Comparison of ENCODE assay signal across 19 cellular contexts in the genomic region with DNA sequence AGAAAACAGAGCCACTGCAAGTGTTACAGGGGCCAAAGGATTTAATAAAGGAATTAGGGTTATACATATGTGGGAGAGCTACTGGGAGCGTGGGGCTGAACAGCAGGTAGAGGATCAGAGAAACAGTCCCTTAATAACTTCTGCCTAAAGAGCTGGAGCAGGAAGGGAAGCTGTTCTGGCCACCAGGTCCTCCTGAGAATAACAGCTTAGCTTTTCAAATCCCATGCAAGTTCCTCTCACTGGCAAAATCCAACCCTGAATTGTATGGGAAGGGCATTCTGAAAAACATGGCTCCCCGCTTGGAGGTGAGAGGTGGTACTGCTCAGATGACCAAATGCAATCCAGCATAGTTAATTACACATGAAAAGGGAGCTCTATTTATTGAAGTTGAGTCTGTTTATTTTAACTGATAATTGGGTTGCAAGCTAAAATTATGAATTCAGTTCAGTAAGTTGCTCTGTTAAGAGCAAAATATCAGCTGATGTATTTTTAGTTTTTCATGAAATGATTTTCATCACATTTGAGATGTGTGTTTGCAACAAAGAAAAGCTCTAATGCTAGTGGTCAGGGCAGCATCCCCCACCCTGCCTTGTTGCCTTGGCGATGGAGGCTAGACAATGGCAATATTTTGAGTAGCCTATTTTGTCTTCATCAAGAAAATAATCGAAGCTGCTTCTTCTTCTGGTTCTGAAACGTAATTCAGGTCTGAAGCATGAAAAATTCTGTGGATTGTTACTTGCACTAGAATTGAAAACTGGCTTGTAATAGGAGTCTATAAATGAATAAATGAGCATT. TPM values are rescaled to one million over a fixed set of nuclear protein-coding genes. Genes with fewer than 3 reads are reported as not detected.
A peak's percentile ranks its signal among the peaks of the same experiment; 100 is the strongest.
DNase-seq lines count a peak whose midpoint lies in the region; ATAC-seq and TF ChIP-seq lines count a peak whose summit lies in the region.
"Had no signal": no experiment of that assay in that cellular context is flagged by ENCODE, and none has a peak within 500 bp of the region (broad histone marks: within the 10 kb centered on the region; RNA-seq: fewer than 3 reads in every experiment).

No MANE protein-coding gene starts in this region.

- intact Hi-C loops in esophagus squamous epithelium (cut with DNase I) = no loop called here

- no peak for TF ChIP-seq CTCF in esophagus squamous epithelium (IDR thresholded peaks at IDR 0.05)

- no peak overlapping the region for H4K8ac ChIP-seq in mesenchymal stem cell (ENCODE audit: low read length)

- H3K4me1 ChIP-seq in adipocyte (ENCODE audit: control insufficient read depth, insufficient read depth, low read length) (no peaks in the 10 kb centered on the region), mesenchymal stem cell (ENCODE audit: control insufficient read depth, insufficient read depth, low read depth, low read length) (no peaks in the 10 kb centered on the region), esophagus squamous epithelium (no peaks in the 10 kb centered on the region)
- H3K4me1 ChIP-seq: prostate gland had no signal

- H3K9me3 ChIP-seq in adipocyte (ENCODE audit: control insufficient read depth, low read length) = no peaks in the 10 kb centered on the region
- no peaks in the 10 kb centered on the region for H3K9me3 ChIP-seq in mesenchymal stem cell (ENCODE audit: control insufficient read depth, low read length)
- no peaks in the 10 kb centered on the region for H3K9me3 ChIP-seq in esophagus squamous epithelium
- H3K9me3 ChIP-seq: mucosa of descending colon, prostate gland had no signal

- DNase-seq in G401 (ENCODE audit: low spot score) = peak; percentile 59
- peak; percentile 96 for DNase-seq in NCI-H146 treated with DMSO at 0.1 percent for 48 hours (lab: John Stamatoyannopoulos, UW; ENCODE audit: unreplicated experiment)
- DNase-seq in adipocyte (ENCODE audit: low read depth) = no peak
- no peak for DNase-seq in mesenchymal stem cell
- no peak for DNase-seq in amniotic stem cell (lab: John Stamatoyannopoulos, UW)
- DNase-seq in esophagus squamous epithelium (lab: John Stamatoyannopoulos, UW) = no peak
- DNase-seq: activated CD4-positive, alpha-beta T cell treated with anti-CD3 and anti-CD28 coated beads for 48 hours; activated naive CD8-positive, alpha-beta T cell treated with anti-CD3 and anti-CD28 coated beads for 36 hours; activated T-cell treated with anti-CD3 and anti-CD28 coated beads, Interleukin-2, amount 50 U/mL, for 4 hours; DND-41; islet precursor cell; MM.1S; mucosa of descending colon; NCI-H510A had no signal

- H3K14ac ChIP-seq in mesenchymal stem cell (ENCODE audit: low read length in 2 of 2) = no peak overlapping the region

- TF ChIP-seq POLR2A in esophagus squamous epithelium (IDR thresholded peaks at IDR 0.05) = no peak

- no peak overlapping the region for H3K18ac ChIP-seq in mesenchymal stem cell (ENCODE audit: low read depth in 1 of 2, low read length in 2 of 2)

- no peak overlapping the region for H2AK5ac ChIP-seq in mesenchymal stem cell (ENCODE audit: low read length, severe bottlenecking)

- no peaks in the 10 kb centered on the region for H3K79me1 ChIP-seq in mesenchymal stem cell (replicated peaks; ENCODE audit: low read length, poor library complexity, severe bottlenecking)

- H3K9ac ChIP-seq in adipocyte (ENCODE audit: low read length) (no peak overlapping the region), mesenchymal stem cell (ENCODE audit: low read length) (peak overlapping the region; percentile 31)

- no peak for ATAC-seq in GM18858 (IDR thresholded peaks at IDR 0.05; ENCODE audit: unreplicated experiment)
- no peak for ATAC-seq in GM21529 (IDR thresholded peaks at IDR 0.05; ENCODE audit: unreplicated experiment)
- ATAC-seq: activated T-cell treated with anti-CD3 and anti-CD28 coated beads, Interleukin-2, amount 50 U/mL, for 4 hours had no signal

- in situ Hi-C loops in G401 (cut with HindIII; ENCODE audit: low sequenced_read_pairs) = no loop called here

- H2BK5ac ChIP-seq in mesenchymal stem cell (ENCODE audit: low read depth, low read length, poor library complexity, severe bottlenecking) = no peak overlapping the region

- no peak overlapping the region for H2BK12ac ChIP-seq in mesenchymal stem cell (ENCODE audit: low read length in 2 of 2)

- H3K27me3 ChIP-seq in adipocyte (replicated peaks; ENCODE audit: control insufficient read depth, insufficient read depth, low read length) (no peaks in the 10 kb centered on the region), mesenchymal stem cell (ENCODE audit: control insufficient read depth in 1 of 2, insufficient read depth in 1 of 2, low read length in 2 of 2) (no peaks in the 10 kb centered on the region), esophagus squamous epithelium (no peaks in the 10 kb centered on the region)

- H3K4me2 ChIP-seq in mesenchymal stem cell (ENCODE audit: low read length, poor library complexity, severe bottlenecking) = no peak overlapping the region

- no peak overlapping the region for H3K4ac ChIP-seq in mesenchymal stem cell (ENCODE audit: low read depth in 1 of 2, low read length in 2 of 2)

- no peak overlapping the region for H2BK15ac ChIP-seq in mesenchymal stem cell (ENCODE audit: low read depth, poor library complexity, severe bottlenecking)

- peak overlapping the region; percentile 20 for H3K4me3 ChIP-seq in adipocyte (ENCODE audit: low read length)
- H3K4me3 ChIP-seq in mesenchymal stem cell (ENCODE audit: insufficient read depth in 1 of 2, low read depth in 1 of 2, low read length in 2 of 2) = peak overlapping the region in 1 of 2 experiments; percentile 36
- H3K4me3 ChIP-seq in esophagus squamous epithelium = no peak overlapping the region
- H3K4me3 ChIP-seq: mucosa of descending colon, prostate gland had no signal

- no peak overlapping the region for H4K91ac ChIP-seq in mesenchymal stem cell (ENCODE audit: low read length)

- H2AFZ ChIP-seq in mesenchymal stem cell (ENCODE audit: low read depth, low read length) = peak overlapping the region; percentile 42

- H3K36me3 ChIP-seq in adipocyte (ENCODE audit: control insufficient read depth, insufficient read depth, low read length, severe bottlenecking) (no peaks in the 10 kb centered on the region), mesenchymal stem cell (ENCODE audit: control insufficient read depth in 1 of 2, insufficient read depth in 2 of 2, low read depth in 1 of 2, low read length in 2 of 2) (no peaks in the 10 kb centered on the region), esophagus squamous epithelium (no peaks in the 10 kb centered on the region)
- H3K36me3 ChIP-seq: prostate gland had no signal

- 87% methylated on average over 5 of the region's 5 CpGs for WGBS in mesenchymal stem cell
- WGBS in esophagus squamous epithelium, 2 donors = 74 to 75% methylated on average over 5 of the region's 5 CpGs

- H3K23ac ChIP-seq in mesenchymal stem cell (ENCODE audit: low read length in 2 of 2) = no peak overlapping the region

- H2BK120ac ChIP-seq in mesenchymal stem cell (ENCODE audit: low read depth, low read length) = no peak overlapping the region

- H3K27ac ChIP-seq in mesenchymal stem cell (ENCODE audit: low read length, poor library complexity, severe bottlenecking) (no peak overlapping the region), esophagus squamous epithelium (no peak overlapping the region)
- H3K27ac ChIP-seq: prostate gland had no signal

RNA-seq across cellular contexts. Expression of a gene that starts 58.4 kb away (rescaled TPM):
- not detected in 2 replicates for total RNA-seq in G401 (2014; rRNA removed; shearing (Covaris generic))
- 0.04 TPM for polyA plus RNA-seq in mesenchymal stem cell (2013, experiment 1 of 2)
- 0.12 TPM for polyA plus RNA-seq in mesenchymal stem cell (2013, experiment 2 of 2)
- under 1 TPM in 1 of 4 donors, not detected in 3; 0.19 TPM for total RNA-seq in esophagus squamous epithelium
- total RNA-seq: activated naive CD8-positive, alpha-beta T cell treated with anti-CD3 and anti-CD28 coated beads for 36 hours; activated T-cell treated with anti-CD3 and anti-CD28 coated beads, Interleukin-2, amount 50 U/mL, for 4 hours; HT1080; T-helper 2 cell treated with Interferon-gamma antibody and Interleukin-4, amounts not matched to agents 100 ng/mL and 5 ng/mL, for 36 hours had no signal

Comparison
In these comparisons a context has a peak if more than half of its experiments do, and no peak if none do; other contexts are left out.
1. DNase-seq: peak in G401 (single experiment) and NCI-H146 treated with DMSO at 0.1 percent for 48 hours (single experiment); none in adipocyte (single experiment), mesenchymal stem cell (single experiment), amniotic stem cell (single experiment) and esophagus squamous epithelium (single experiment).